ENCODE assay signal across 17 cellular contexts in the genomic region with DNA sequence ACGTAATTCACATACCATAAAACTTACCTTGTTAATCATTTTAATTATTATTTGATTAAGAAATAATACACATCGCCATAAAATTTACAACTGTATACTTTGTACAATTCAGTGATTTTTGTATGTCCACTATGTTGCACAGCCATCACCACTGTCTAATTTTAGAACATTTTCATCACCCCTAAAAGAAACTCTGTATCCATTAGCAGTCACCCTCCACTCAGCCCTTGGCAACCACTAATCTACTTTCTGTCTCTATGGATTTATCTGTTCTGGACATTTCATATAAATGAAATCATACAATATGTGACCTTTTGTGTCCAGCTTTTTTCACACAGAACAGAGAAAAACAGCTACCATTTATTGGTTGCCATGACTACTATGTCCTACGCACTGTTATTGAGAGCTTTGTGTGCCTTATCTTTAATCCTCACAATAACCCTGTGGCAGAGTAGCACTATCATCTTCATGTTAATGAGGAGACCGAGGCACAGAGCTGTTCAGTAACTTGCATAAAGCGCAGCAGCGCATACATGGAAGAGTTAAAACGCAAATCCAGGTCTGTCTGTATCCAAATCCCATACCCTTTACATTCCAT.
"Had no signal": no experiment of that assay in that cellular context is flagged by ENCODE, and none has a peak within 500 bp of the region (broad histone marks: within the 10 kb centered on the region; RNA-seq: fewer than 3 reads in every experiment).

No MANE protein-coding gene starts in this region.

- H3K27ac ChIP-seq: colonic mucosa, gastrocnemius medialis, neutrophil, psoas muscle, right lobe of liver, suprapubic skin, thyroid gland had no signal

- H3K9me3 ChIP-seq: colonic mucosa, gastrocnemius medialis, neutrophil, psoas muscle, right lobe of liver, suprapubic skin, thyroid gland had no signal

- H3K4me3 ChIP-seq: colonic mucosa, gastrocnemius medialis, psoas muscle, right lobe of liver, suprapubic skin, thyroid gland had no signal

- ATAC-seq: gastrocnemius medialis; left cardiac atrium; psoas muscle; right lobe of liver; stimulated activated effector memory CD8-positive, alpha-beta T cell treated with anti-CD3 and anti-CD28 coated beads, Interleukin-12 subunit alpha, Interleukin-12 subunit beta, amount 100 ng/mL, for 72 hours; stimulated activated naive CD8-positive, alpha-beta T cell treated with anti-CD3 and anti-CD28 coated beads, Interleukin-15, Interleukin-2, amounts not matched to agents 100 U/mL and 50 U/mL, for 24 hours had no signal

- H3K4me1 ChIP-seq: colonic mucosa, gastrocnemius medialis, psoas muscle, right lobe of liver, suprapubic skin, thyroid gland had no signal

- DNase-seq: colonic mucosa; dermis blood vessel endothelial cell; gastrocnemius medialis; left cardiac atrium; mesendoderm; naive B cell; nephron progenitor cell; psoas muscle; retina; right lobe of liver; stimulated activated CD4-positive, alpha-beta T cell treated with anti-CD3 and anti-CD28 coated beads, Interleukin-4, amount 100 ng/mL, for 1 hour; stimulated activated CD8-positive, alpha-beta memory T cell treated with anti-CD3 and anti-CD28 coated beads, Interleukin-4, amount 100 ng/mL, for 48 hours; stimulated activated naive CD8-positive, alpha-beta T cell treated with anti-CD3 and anti-CD28 coated beads, Interleukin-15, Interleukin-2, amounts not matched to agents 100 U/mL and 50 U/mL, for 24 hours; thyroid gland had no signal

- H3K36me3 ChIP-seq: colonic mucosa, gastrocnemius medialis, neutrophil, right lobe of liver, suprapubic skin, thyroid gland had no signal

- H3K27me3 ChIP-seq: suprapubic skin, thyroid gland had no signal
